In genomic region chr14:72904840-72905561, GRCh38 we compare ENCODE assay signal across 8 cellular contexts. TPM values are rescaled to one million over a fixed set of nuclear protein-coding genes. Genes with fewer than 3 reads are reported as not detected.
DNase-seq lines count a peak whose midpoint lies in the region; ATAC-seq and TF ChIP-seq lines count a peak whose summit lies in the region.

No MANE protein-coding gene starts in this region.

- peak; percentile 71 for ATAC-seq in activated CD4-positive, alpha-beta T cell treated with anti-CD3 and anti-CD28 coated beads for 36 hours
- ATAC-seq in GM18868 (IDR thresholded peaks at IDR 0.05; ENCODE audit: unreplicated experiment), result no peak

- no peaks in the 10 kb centered on the region for H3K36me3 ChIP-seq in liver (ENCODE audit: control insufficient read depth in 4 of 4, insufficient read depth in 3 of 4, low read depth in 1 of 4, low read length in 3 of 4)

- TF ChIP-seq RAD21 in liver (IDR thresholded peaks at IDR 0.05), result peak; percentile 100

- DNase-seq in AG04449 (ENCODE audit: low read depth, low spot score), result no peak
- DNase-seq in GM13976 (ENCODE audit: low spot score), result peak; percentile 51
- peak; percentile 52 for DNase-seq in NCI-H345 treated with DMSO at 0.1 percent for 48 hours (lab: John Stamatoyannopoulos, UW; ENCODE audit: unreplicated experiment)
- DNase-seq in activated CD4-positive, alpha-beta T cell treated with anti-CD3 and anti-CD28 coated beads for 36 hours, result peak; percentile 73
- peak; percentile 67 for DNase-seq in cerebellum (ENCODE audit: low spot score)
- peak; percentile 38 to 49 for DNase-seq in stimulated activated CD8-positive, alpha-beta memory T cell treated with anti-CD3 and anti-CD28 coated beads, Interleukin-4, amount 100 ng/mL, for 4 hours (ENCODE audit: low read depth in 2 of 2, low spot score in 1 of 2)

- peaks cover 0 to 17% (median 7%) of the 10 kb centered on the region in 4 donors for H3K4me1 ChIP-seq in liver (ENCODE audit: control insufficient read depth in 4 of 4, insufficient read depth in 4 of 4, low read length in 3 of 4)

- intact Hi-C loops in activated CD4-positive, alpha-beta T cell treated with anti-CD3 and anti-CD28 coated beads for 36 hours (cut with DNase I, micrococcal nuclease), result loop anchor here (1.0 to 5.0 kb wide), 2 partner anchors 238 to 388 kb away; no protein-coding TSS in a partner anchor

- WGBS in liver, result 34% methylated on average over 5 of the region's 5 CpGs

- in situ Hi-C loops in GM13976 (cut with MboI; ENCODE audit: low sequenced_read_pairs, unreplicated experiment), result no loop called here

- H3K27me3 Mint-ChIP-seq in activated CD4-positive, alpha-beta T cell treated with anti-CD3 and anti-CD28 coated beads for 36 hours, result peaks cover 2% of the 10 kb centered on the region

- H3K9ac ChIP-seq in liver (ENCODE audit: low read depth in 1 of 2, low read length in 2 of 2), result no peak overlapping the region

- no peaks in the 10 kb centered on the region for H3K36me3 Mint-ChIP-seq in activated CD4-positive, alpha-beta T cell treated with anti-CD3 and anti-CD28 coated beads for 36 hours (ENCODE audit: low read depth)

- TF ChIP-seq CTCF in AG04449 (IDR thresholded peaks at IDR 0.05; ENCODE audit: insufficient read depth, low read length, missing control alignments), result peak; percentile 83
- peak; percentile 90 for TF ChIP-seq CTCF in GM13976 (IDR thresholded peaks at IDR 0.05; ENCODE audit: borderline replicate concordance, control extremely low read depth, extremely low read depth, insufficient read depth, missing control alignments)
- TF ChIP-seq CTCF in liver (IDR thresholded peaks at IDR 0.05; ENCODE audit: low read depth, low read length, missing input control), result peak; percentile 98

- no peaks in the 10 kb centered on the region for H3K27me3 ChIP-seq in liver (ENCODE audit: control insufficient read depth in 4 of 4, insufficient read depth in 4 of 4, low read length in 3 of 4)

- no peak overlapping the region for H3K4me3 Mint-ChIP-seq in activated CD4-positive, alpha-beta T cell treated with anti-CD3 and anti-CD28 coated beads for 36 hours

- no peaks in the 10 kb centered on the region for H3K9me3 ChIP-seq in liver (ENCODE audit: control insufficient read depth in 4 of 4, low read length in 3 of 4)

- no peak overlapping the region for H3K27ac ChIP-seq in liver (ENCODE audit: low read depth in 1 of 2, low read length in 2 of 2)

- H3K9me3 Mint-ChIP-seq in activated CD4-positive, alpha-beta T cell treated with anti-CD3 and anti-CD28 coated beads for 36 hours (ENCODE audit: low read depth), result no peaks in the 10 kb centered on the region

- POLR2A ChIA-PET in AG04449 (lab: Yijun Ruan, JAX), result interaction anchor here (1.0 kb wide), 1 partner anchor 267 kb away, joined by 3 read pairs; no protein-coding TSS in a partner anchor
- POLR2A ChIA-PET in activated CD4-positive, alpha-beta T cell treated with anti-CD3 and anti-CD28 coated beads for 36 hours (lab: Charles Lee), result no interaction called here

- H3K4me1 Mint-ChIP-seq in activated CD4-positive, alpha-beta T cell treated with anti-CD3 and anti-CD28 coated beads for 36 hours, result no peaks in the 10 kb centered on the region

- no peak overlapping the region for H3K27ac Mint-ChIP-seq in activated CD4-positive, alpha-beta T cell treated with anti-CD3 and anti-CD28 coated beads for 36 hours

- CTCF ChIA-PET in AG04449 (lab: Yijun Ruan, JAX), result interaction anchor here (0.6 to 5.0 kb wide), 42 partner anchors 8 to 399 kb away, joined by 3 to 299 read pairs (median 6); partner anchors contain the start of gene DPF3
- CTCF ChIA-PET in activated CD4-positive, alpha-beta T cell treated with anti-CD3 and anti-CD28 coated beads for 36 hours (lab: Charles Lee), result interaction anchor here (0.5 to 5.1 kb wide), 28 partner anchors 11 to 824 kb away, joined by 3 to 166 read pairs (median 3); partner anchors contain the start of gene DPF3

- H3K4me3 ChIP-seq in AG04449 (ENCODE audit: low read depth, low read length) (no peak overlapping the region), liver (ENCODE audit: low read depth in 1 of 3, low read length in 3 of 3) (no peak overlapping the region)

TF ChIP-seq in liver, 16 proteins besides CTCF, POLR2A, EP300 and RAD21:
- TF ChIP-seq RXRA (IDR thresholded peaks at IDR 0.05), result peak; percentile 21 to 40
- no peak for TF ChIP-seq GABPA (IDR thresholded peaks at IDR 0.05 in 1 of 2, conservative IDR thresholded peaks at IDR 0.05 in 1 of 2)
- TF ChIP-seq, protein P1, sequence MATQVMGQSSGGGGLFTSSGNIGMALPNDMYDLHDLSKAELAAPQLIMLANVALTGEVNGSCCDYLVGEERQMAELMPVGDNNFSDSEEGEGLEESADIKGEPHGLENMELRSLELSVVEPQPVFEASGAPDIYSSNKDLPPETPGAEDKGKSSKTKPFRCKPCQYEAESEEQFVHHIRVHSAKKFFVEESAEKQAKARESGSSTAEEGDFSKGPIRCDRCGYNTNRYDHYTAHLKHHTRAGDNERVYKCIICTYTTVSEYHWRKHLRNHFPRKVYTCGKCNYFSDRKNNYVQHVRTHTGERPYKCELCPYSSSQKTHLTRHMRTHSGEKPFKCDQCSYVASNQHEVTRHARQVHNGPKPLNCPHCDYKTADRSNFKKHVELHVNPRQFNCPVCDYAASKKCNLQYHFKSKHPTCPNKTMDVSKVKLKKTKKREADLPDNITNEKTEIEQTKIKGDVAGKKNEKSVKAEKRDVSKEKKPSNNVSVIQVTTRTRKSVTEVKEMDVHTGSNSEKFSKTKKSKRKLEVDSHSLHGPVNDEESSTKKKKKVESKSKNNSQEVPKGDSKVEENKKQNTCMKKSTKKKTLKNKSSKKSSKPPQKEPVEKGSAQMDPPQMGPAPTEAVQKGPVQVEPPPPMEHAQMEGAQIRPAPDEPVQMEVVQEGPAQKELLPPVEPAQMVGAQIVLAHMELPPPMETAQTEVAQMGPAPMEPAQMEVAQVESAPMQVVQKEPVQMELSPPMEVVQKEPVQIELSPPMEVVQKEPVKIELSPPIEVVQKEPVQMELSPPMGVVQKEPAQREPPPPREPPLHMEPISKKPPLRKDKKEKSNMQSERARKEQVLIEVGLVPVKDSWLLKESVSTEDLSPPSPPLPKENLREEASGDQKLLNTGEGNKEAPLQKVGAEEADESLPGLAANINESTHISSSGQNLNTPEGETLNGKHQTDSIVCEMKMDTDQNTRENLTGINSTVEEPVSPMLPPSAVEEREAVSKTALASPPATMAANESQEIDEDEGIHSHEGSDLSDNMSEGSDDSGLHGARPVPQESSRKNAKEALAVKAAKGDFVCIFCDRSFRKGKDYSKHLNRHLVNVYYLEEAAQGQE (IDR thresholded peaks at IDR 0.05), result no peak
- TF ChIP-seq TAF1 (conservative IDR thresholded peaks at IDR 0.05), result no peak
- no peak for TF ChIP-seq SP1 (IDR thresholded peaks at IDR 0.05)
- peak; percentile 58 for TF ChIP-seq FOXA2 (IDR thresholded peaks at IDR 0.05)
- peak; percentile 27 for TF ChIP-seq YY1 (IDR thresholded peaks at IDR 0.05)
- no peak for TF ChIP-seq HNF4G (IDR thresholded peaks at IDR 0.05)
- peak; percentile 16 for TF ChIP-seq MAX (IDR thresholded peaks at IDR 0.05)
- TF ChIP-seq, protein P2, sequence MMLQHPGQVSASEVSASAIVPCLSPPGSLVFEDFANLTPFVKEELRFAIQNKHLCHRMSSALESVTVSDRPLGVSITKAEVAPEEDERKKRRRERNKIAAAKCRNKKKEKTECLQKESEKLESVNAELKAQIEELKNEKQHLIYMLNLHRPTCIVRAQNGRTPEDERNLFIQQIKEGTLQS (IDR thresholded peaks at IDR 0.05), result no peak
- peak; percentile 28 to 41 for TF ChIP-seq HNF4A (conservative IDR thresholded peaks at IDR 0.05)
- no peak for TF ChIP-seq FOXA1 (IDR thresholded peaks at IDR 0.05)
- no peak for TF ChIP-seq EGR1 (IDR thresholded peaks at IDR 0.05; ENCODE audit: low read depth in 2 of 2)
- no peak for TF ChIP-seq ZBTB33 (IDR thresholded peaks at IDR 0.05)
- no peak for TF ChIP-seq NR2F2 (IDR thresholded peaks at IDR 0.05)
- TF ChIP-seq JUND (IDR thresholded peaks at IDR 0.05), result no peak

RNA-seq across cellular contexts. Expression of gene DPF3, which starts 11.1 kb away (rescaled TPM):
- under 1 TPM; 0.25 to 0.39 TPM for total RNA-seq in activated CD4-positive, alpha-beta T cell treated with anti-CD3 and anti-CD28 coated beads for 36 hours
- total RNA-seq in cerebellum (60.9 TPM), liver (10 to 100 TPM in 1 of 2 donors, 1 to 10 TPM in 1; 3.2 to 23.2 TPM)
- polyA plus RNA-seq in liver, result 1 to 10 TPM; 1.1 to 1.8 TPM

RNA-seq across cellular contexts. Expression of gene DCAF4, which starts 21.3 kb away (rescaled TPM):
- 10 to 100 TPM; 16.0 to 21.7 TPM for total RNA-seq in activated CD4-positive, alpha-beta T cell treated with anti-CD3 and anti-CD28 coated beads for 36 hours
- 10.2 TPM for total RNA-seq in cerebellum
- total RNA-seq in liver, result 10 to 100 TPM in 1 of 2 donors, 1 to 10 TPM in 1; 3.5 to 11.0 TPM
- 1 to 10 TPM; 4.1 to 8.1 TPM for polyA plus RNA-seq in liver
